2 cellular contexts compared by ENCODE assay signal in genomic region chr5:51652980-51653379, GRCh38.
TF ChIP-seq lines count a peak whose summit lies in the region.

No MANE protein-coding gene starts in this region.

TF ChIP-seq in GM23338, 12 proteins besides CTCF, POLR2A, EP300 and RAD21:
- TF ChIP-seq ZNF462 (CRISPR knock-in tag; IDR thresholded peaks at IDR 0.05) (no peak), POLR2AphosphoS5 (IDR thresholded peaks at IDR 0.05; ENCODE audit: low read depth) (no peak), ZNF114 (CRISPR knock-in tag; IDR thresholded peaks at IDR 0.05) (no peak), EZH2 (IDR thresholded peaks at IDR 0.05; ENCODE audit: low read depth, unreplicated experiment) (no peak), ETS1 (IDR thresholded peaks at IDR 0.05) (no peak), CREB1 (CRISPR knock-in tag; IDR thresholded peaks at IDR 0.05; ENCODE audit: low read depth) (no peak), JUNB (IDR thresholded peaks at IDR 0.05; ENCODE audit: unreplicated experiment) (no peak), STAT1 (IDR thresholded peaks at IDR 0.05; ENCODE audit: unreplicated experiment) (no peak), EZH2phosphoT487 (IDR thresholded peaks at IDR 0.05; ENCODE audit: unreplicated experiment) (no peak), ZNF331 (CRISPR knock-in tag; IDR thresholded peaks at IDR 0.05; ENCODE audit: low read depth) (no peak), NANOG (IDR thresholded peaks at IDR 0.05; ENCODE audit: borderline replicate concordance) (no peak), REST (IDR thresholded peaks at IDR 0.05; ENCODE audit: unreplicated experiment) (no peak)

TF ChIP-seq in WTC11, 78 proteins besides CTCF, POLR2A, EP300 and RAD21 (continued from another document):
- TF ChIP-seq TP53 (CRISPR knock-in tag; IDR thresholded peaks at IDR 0.05) (no peak), ZNF263 (CRISPR knock-in tag; IDR thresholded peaks at IDR 0.05; ENCODE audit: low read depth) (no peak), NFATC4 (CRISPR knock-in tag; IDR thresholded peaks at IDR 0.05) (no peak), FOXP1 (CRISPR knock-in tag; IDR thresholded peaks at IDR 0.05; ENCODE audit: borderline replicate concordance) (no peak), ZNF416 (CRISPR knock-in tag; IDR thresholded peaks at IDR 0.05) (no peak), ZNF317 (CRISPR knock-in tag; IDR thresholded peaks at IDR 0.05; ENCODE audit: borderline replicate concordance, low read depth) (no peak)
